ENCODE assay signal across 12 cellular contexts in the genomic region with DNA sequence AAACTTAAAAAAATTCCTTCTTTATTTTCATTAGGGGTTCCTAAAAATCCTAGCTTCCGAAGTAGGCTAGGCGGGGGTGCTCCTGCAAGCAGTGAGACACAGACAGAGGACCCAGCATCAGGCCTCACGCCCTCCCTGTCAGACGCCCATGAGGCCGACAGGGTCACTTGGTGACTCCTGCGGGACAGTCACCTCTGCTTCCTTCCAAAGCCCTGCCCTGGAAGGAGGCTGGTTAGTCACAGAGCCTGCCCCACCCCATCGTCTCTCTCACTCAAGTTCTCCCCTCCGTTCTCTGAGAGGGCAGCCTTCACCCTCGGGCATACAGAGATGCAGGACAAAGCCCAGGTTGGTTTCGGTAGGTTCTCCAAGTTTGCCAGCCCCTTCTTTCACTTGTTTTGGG. TPM values are rescaled to one million over a fixed set of nuclear protein-coding genes. Genes with fewer than 3 reads are reported as not detected.
DNase-seq lines count a peak whose midpoint lies in the region; ATAC-seq lines count a peak whose summit lies in the region.
"Had no signal": no experiment of that assay in that cellular context is flagged by ENCODE, and none has a peak within 500 bp of the region (broad histone marks: within the 10 kb centered on the region; RNA-seq: fewer than 3 reads in every experiment).

No MANE protein-coding gene starts in this region.

- H3K9ac ChIP-seq in BLaER1, result no peak overlapping the region

- intact Hi-C loops in dendritic cell treated with granulocyte-macrophage colony-stimulating factor and Interleukin-4, amounts not matched to agents 40 ng/mL and 50 ng/mL, for 4 days (cut with micrococcal nuclease), result no loop called here

- H3K9me3 Mint-ChIP-seq in dendritic cell treated with granulocyte-macrophage colony-stimulating factor and Interleukin-4, amounts not matched to agents 40 ng/mL and 50 ng/mL, for 4 days, result no peaks in the 10 kb centered on the region
- H3K9me3 Mint-ChIP-seq in natural killer cell treated with Interleukin-12 subunit alpha and Interleukin-12 subunit beta and Interleukin-15 and Interleukin-18, amount 100 ng/mL, for 72 hours, result no peaks in the 10 kb centered on the region
- H3K9me3 Mint-ChIP-seq: nephron had no signal

- H3K4me3 Mint-ChIP-seq in dendritic cell treated with granulocyte-macrophage colony-stimulating factor and Interleukin-4, amounts not matched to agents 40 ng/mL and 50 ng/mL, for 4 days, result no peak overlapping the region
- H3K4me3 Mint-ChIP-seq in natural killer cell treated with Interleukin-12 subunit alpha and Interleukin-12 subunit beta and Interleukin-15 and Interleukin-18, amount 100 ng/mL, for 72 hours, result no peak overlapping the region

- H3K27ac ChIP-seq in BLaER1, result peak overlapping the region; percentile 74; the same call in 1 of the 2 replicates
- H3K27ac ChIP-seq: HL-60 had no signal

- H3K27me3 Mint-ChIP-seq in dendritic cell treated with granulocyte-macrophage colony-stimulating factor and Interleukin-4, amounts not matched to agents 40 ng/mL and 50 ng/mL, for 4 days, result no peaks in the 10 kb centered on the region
- H3K27me3 Mint-ChIP-seq in natural killer cell treated with Interleukin-12 subunit alpha and Interleukin-12 subunit beta and Interleukin-15 and Interleukin-18, amount 100 ng/mL, for 72 hours, result no peaks in the 10 kb centered on the region

- peaks cover 80% of the 10 kb centered on the region for H3K36me3 Mint-ChIP-seq in dendritic cell treated with granulocyte-macrophage colony-stimulating factor and Interleukin-4, amounts not matched to agents 40 ng/mL and 50 ng/mL, for 4 days (ENCODE audit: low read depth)
- H3K36me3 Mint-ChIP-seq in natural killer cell treated with Interleukin-12 subunit alpha and Interleukin-12 subunit beta and Interleukin-15 and Interleukin-18, amount 100 ng/mL, for 72 hours, result no peaks in the 10 kb centered on the region

- H3K27ac Mint-ChIP-seq in dendritic cell treated with granulocyte-macrophage colony-stimulating factor and Interleukin-4, amounts not matched to agents 40 ng/mL and 50 ng/mL, for 4 days, result peak overlapping the region; percentile 92
- H3K27ac Mint-ChIP-seq in natural killer cell treated with Interleukin-12 subunit alpha and Interleukin-12 subunit beta and Interleukin-15 and Interleukin-18, amount 100 ng/mL, for 72 hours, result peak overlapping the region; percentile 97 to 99

- peaks cover 72% of the 10 kb centered on the region for H3K4me1 Mint-ChIP-seq in dendritic cell treated with granulocyte-macrophage colony-stimulating factor and Interleukin-4, amounts not matched to agents 40 ng/mL and 50 ng/mL, for 4 days (ENCODE audit: low read depth)
- H3K4me1 Mint-ChIP-seq in natural killer cell treated with Interleukin-12 subunit alpha and Interleukin-12 subunit beta and Interleukin-15 and Interleukin-18, amount 100 ng/mL, for 72 hours (ENCODE audit: low read depth in 2 of 2), result peaks cover 38 to 41% of the 10 kb centered on the region in 2 donors

- DNase-seq in HT-29 (ENCODE audit: low spot score) (peak; percentile 74), NCI-H1417 treated with DMSO at 0.1 percent for 48 hours (lab: John Stamatoyannopoulos, UW) (no peak), COR-L47 (lab: John Stamatoyannopoulos, UW) (no peak), KG1 (lab: John Stamatoyannopoulos, UW) (no peak)
- no peak for DNase-seq in natural killer cell treated with Interleukin-12 subunit alpha and Interleukin-12 subunit beta and Interleukin-15 and Interleukin-18, amount 100 ng/mL, for 72 hours (ENCODE audit: low spot score)
- DNase-seq: activated CD8-positive, alpha-beta memory T cell treated with anti-CD3 and anti-CD28 coated beads for 24 hours; NCI-H526 had no signal

- H3K9me3 ChIP-seq in BLaER1, result no peaks in the 10 kb centered on the region

- H3K4me3 ChIP-seq in BLaER1, result no peak overlapping the region

- peaks cover 91% of the 10 kb centered on the region for H3K4me1 ChIP-seq in BLaER1

- H3K27me3 ChIP-seq in BLaER1, result no peaks in the 10 kb centered on the region

- H3K36me3 ChIP-seq in BLaER1, result no peaks in the 10 kb centered on the region

- ATAC-seq in natural killer cell treated with Interleukin-12 subunit alpha and Interleukin-12 subunit beta and Interleukin-15 and Interleukin-18, amount 100 ng/mL, for 72 hours, result no peak
- ATAC-seq in HG03520 (IDR thresholded peaks at IDR 0.05; ENCODE audit: unreplicated experiment), result no peak

- H4K20me1 ChIP-seq in BLaER1, result no peaks in the 10 kb centered on the region

- peak overlapping the region; percentile 82 for H3K4me2 ChIP-seq in BLaER1

RNA-seq across cellular contexts. Expression of a gene that starts 38.6 kb away (rescaled TPM):
- total RNA-seq in HT-29 (2014; rRNA removed; shearing (Covaris generic)), result 54.2 and 60.6 TPM in 2 replicates
- total RNA-seq in natural killer cell treated with Interleukin-12 subunit alpha and Interleukin-12 subunit beta and Interleukin-15 and Interleukin-18, amount 100 ng/mL, for 72 hours, result 10 to 100 TPM; 19.9 to 24.5 TPM

RNA-seq across cellular contexts. Expression of a gene that starts 39.9 kb away (rescaled TPM):
- total RNA-seq in HT-29 (2014; rRNA removed; shearing (Covaris generic)), result 1.6 and 2.0 TPM in 2 replicates
- total RNA-seq in natural killer cell treated with Interleukin-12 subunit alpha and Interleukin-12 subunit beta and Interleukin-15 and Interleukin-18, amount 100 ng/mL, for 72 hours, result 1 to 10 TPM; 1.1 to 2.4 TPM
